Comparison of ENCODE assay signal across 7 cellular contexts in the genomic region with DNA sequence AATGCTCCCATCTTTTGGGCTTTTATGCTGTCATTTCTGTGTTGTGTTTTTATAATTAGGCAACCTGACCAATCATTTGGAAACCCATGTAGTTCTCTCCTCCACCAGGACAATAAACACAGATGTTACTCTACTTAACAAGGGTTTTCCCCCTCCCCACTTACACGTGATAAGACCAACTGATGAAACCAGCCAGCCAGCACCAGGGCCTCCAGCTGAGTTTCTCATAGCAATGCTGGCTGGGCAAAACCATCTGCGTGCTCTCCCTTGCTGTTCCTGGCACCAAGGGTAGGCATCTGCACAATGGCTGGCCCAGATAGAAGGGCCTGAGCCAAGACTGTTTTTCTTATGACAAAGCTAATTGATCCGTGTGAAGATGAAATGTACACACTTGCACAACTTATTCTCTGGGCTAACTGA.
DNase-seq lines count a peak whose midpoint lies in the region; ATAC-seq and TF ChIP-seq lines count a peak whose summit lies in the region.

No MANE protein-coding gene starts in this region.

- DNase-seq in GM20000 (ENCODE audit: low spot score) (peak; percentile 73), mucosa of descending colon (peak in 1 of 3 donors; percentile 20), OCI-M2 (lab: John Stamatoyannopoulos, UW; ENCODE audit: unreplicated experiment) (no peak)
- no peak for DNase-seq in NK-92 treated with Interleukin-12 subunit alpha and Interleukin-12 subunit beta, amount 100 ng/mL, for 24 hours (lab: John Stamatoyannopoulos, UW)

- H3K9me3 Mint-ChIP-seq in activated T-helper 17 cell treated with anti-CD3 and anti-CD28 coated beads, Interleukin-2, amount 50 U/mL, for 72 hours, result no peaks in the 10 kb centered on the region

- H3K36me3 Mint-ChIP-seq in activated T-helper 17 cell treated with anti-CD3 and anti-CD28 coated beads, Interleukin-2, amount 50 U/mL, for 72 hours (ENCODE audit: low read depth), result no peaks in the 10 kb centered on the region

- H3K27me3 Mint-ChIP-seq in activated T-helper 17 cell treated with anti-CD3 and anti-CD28 coated beads, Interleukin-2, amount 50 U/mL, for 72 hours, result no peaks in the 10 kb centered on the region

- no peaks in the 10 kb centered on the region for H3K4me1 ChIP-seq in mucosa of descending colon (ENCODE audit: low read depth)

- no peaks in the 10 kb centered on the region for H3K9me3 ChIP-seq in mucosa of descending colon

- H3K4me3 ChIP-seq in mucosa of descending colon, result no peak overlapping the region

- no peak overlapping the region for H3K27ac Mint-ChIP-seq in activated T-helper 17 cell treated with anti-CD3 and anti-CD28 coated beads, Interleukin-2, amount 50 U/mL, for 72 hours

- peak; percentile 91 for ATAC-seq in GM18505 (IDR thresholded peaks at IDR 0.05; ENCODE audit: unreplicated experiment)
- peak; percentile 92 for ATAC-seq in HG03457 (IDR thresholded peaks at IDR 0.05; ENCODE audit: unreplicated experiment)
- peak; percentile 80 for ATAC-seq in activated T-helper 17 cell treated with anti-CD3 and anti-CD28 coated beads, Interleukin-2, amount 50 U/mL, for 72 hours (replicated peaks)
- ATAC-seq in mucosa of descending colon, result peak; percentile 62

- H3K36me3 ChIP-seq in mucosa of descending colon (ENCODE audit: low read depth), result no peaks in the 10 kb centered on the region

- intact Hi-C loops in mucosa of descending colon (cut with DNase I, micrococcal nuclease), result no loop called here

- TF ChIP-seq POLR2A in GM18505 (IDR thresholded peaks at IDR 0.05; ENCODE audit: borderline replicate concordance, extremely low read depth, insufficient read depth, insufficient read length), result no peak

- H3K4me3 Mint-ChIP-seq in activated T-helper 17 cell treated with anti-CD3 and anti-CD28 coated beads, Interleukin-2, amount 50 U/mL, for 72 hours, result no peak overlapping the region

- TF ChIP-seq CTCF in GM20000 (IDR thresholded peaks at IDR 0.05; ENCODE audit: extremely low read depth, missing control alignments) (no peak), mucosa of descending colon (IDR thresholded peaks at IDR 0.05) (no peak)

- H3K4me1 Mint-ChIP-seq in activated T-helper 17 cell treated with anti-CD3 and anti-CD28 coated beads, Interleukin-2, amount 50 U/mL, for 72 hours, result no peaks in the 10 kb centered on the region
